In the genomic region with DNA sequence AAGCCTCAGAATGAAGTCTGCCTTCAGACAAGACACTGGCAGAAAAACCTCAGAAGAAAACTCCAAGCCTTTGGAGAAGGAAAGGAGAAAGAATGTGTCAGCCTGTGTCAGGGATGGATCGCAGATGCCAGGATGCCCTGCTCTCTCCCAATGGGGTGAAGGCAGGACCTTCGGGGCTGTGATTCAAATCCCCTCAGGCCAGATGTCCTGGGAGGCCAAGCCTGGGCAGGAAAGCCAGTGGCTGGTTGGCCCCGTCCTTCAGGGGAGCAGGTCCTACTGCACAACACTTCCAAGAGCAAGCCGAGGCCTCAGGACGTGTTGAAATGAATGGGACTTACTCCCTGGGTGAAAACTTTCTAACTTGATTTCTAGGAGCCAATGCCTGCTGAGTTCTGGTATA, we compare ENCODE assay signal across 2 cellular contexts.
TF ChIP-seq lines count a peak whose summit lies in the region.

No MANE protein-coding gene starts in this region.

TF ChIP-seq in IMR-90, 13 proteins besides CTCF, POLR2A, EP300 and RAD21:
- TF ChIP-seq FOS (IDR thresholded peaks at IDR 0.05; ENCODE audit: low read depth, low read length), result no peak
- TF ChIP-seq MXI1 (IDR thresholded peaks at IDR 0.05; ENCODE audit: borderline replicate concordance, low read depth, low read length), result no peak
- TF ChIP-seq BHLHE40 (IDR thresholded peaks at IDR 0.05; ENCODE audit: low read depth, low read length), result no peak
- TF ChIP-seq CEBPB (IDR thresholded peaks at IDR 0.05; ENCODE audit: low read depth, low read length), result no peak

TF ChIP-seq in SK-N-SH treated with all-trans-retinoic acid at 6 μM for 48 hours, 23 proteins besides CTCF, POLR2A, EP300 and RAD21:
- TF ChIP-seq ESRRG (CRISPR knock-in tag; IDR thresholded peaks at IDR 0.05), result no peak
- TF ChIP-seq SNAI2 (CRISPR knock-in tag; IDR thresholded peaks at IDR 0.05), result no peak
- TF ChIP-seq OSR1 (CRISPR knock-in tag; IDR thresholded peaks at IDR 0.05), result no peak
- TF ChIP-seq ZNF565 (CRISPR knock-in tag; conservative IDR thresholded peaks at IDR 0.05; ENCODE audit: low read depth), result no peak
- TF ChIP-seq, protein P1, sequence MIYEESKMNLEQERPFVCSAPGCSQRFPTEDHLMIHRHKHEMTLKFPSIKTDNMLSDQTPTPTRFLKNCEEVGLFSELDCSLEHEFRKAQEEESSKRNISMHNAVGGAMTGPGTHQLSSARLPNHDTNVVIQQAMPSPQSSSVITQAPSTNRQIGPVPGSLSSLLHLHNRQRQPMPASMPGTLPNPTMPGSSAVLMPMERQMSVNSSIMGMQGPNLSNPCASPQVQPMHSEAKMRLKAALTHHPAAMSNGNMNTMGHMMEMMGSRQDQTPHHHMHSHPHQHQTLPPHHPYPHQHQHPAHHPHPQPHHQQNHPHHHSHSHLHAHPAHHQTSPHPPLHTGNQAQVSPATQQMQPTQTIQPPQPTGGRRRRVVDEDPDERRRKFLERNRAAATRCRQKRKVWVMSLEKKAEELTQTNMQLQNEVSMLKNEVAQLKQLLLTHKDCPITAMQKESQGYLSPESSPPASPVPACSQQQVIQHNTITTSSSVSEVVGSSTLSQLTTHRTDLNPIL (CRISPR knock-in tag; IDR thresholded peaks at IDR 0.05; ENCODE audit: low read depth), result no peak
- no peak for TF ChIP-seq ZNF70 (CRISPR knock-in tag; IDR thresholded peaks at IDR 0.05)
- TF ChIP-seq, protein P2, sequence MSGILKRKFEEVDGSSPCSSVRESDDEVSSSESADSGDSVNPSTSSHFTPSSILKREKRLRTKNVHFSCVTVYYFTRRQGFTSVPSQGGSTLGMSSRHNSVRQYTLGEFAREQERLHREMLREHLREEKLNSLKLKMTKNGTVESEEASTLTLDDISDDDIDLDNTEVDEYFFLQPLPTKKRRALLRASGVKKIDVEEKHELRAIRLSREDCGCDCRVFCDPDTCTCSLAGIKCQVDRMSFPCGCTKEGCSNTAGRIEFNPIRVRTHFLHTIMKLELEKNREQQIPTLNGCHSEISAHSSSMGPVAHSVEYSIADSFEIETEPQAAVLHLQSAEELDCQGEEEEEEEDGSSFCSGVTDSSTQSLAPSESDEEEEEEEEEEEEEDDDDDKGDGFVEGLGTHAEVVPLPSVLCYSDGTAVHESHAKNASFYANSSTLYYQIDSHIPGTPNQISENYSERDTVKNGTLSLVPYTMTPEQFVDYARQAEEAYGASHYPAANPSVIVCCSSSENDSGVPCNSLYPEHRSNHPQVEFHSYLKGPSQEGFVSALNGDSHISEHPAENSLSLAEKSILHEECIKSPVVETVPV (CRISPR knock-in tag; IDR thresholded peaks at IDR 0.05), result no peak
- TF ChIP-seq BACH2 (CRISPR knock-in tag; IDR thresholded peaks at IDR 0.05; ENCODE audit: borderline replicate concordance), result no peak
